8 cellular contexts compared by ENCODE assay signal in genomic region chr1:40161888-40162397, GRCh38. TPM values are rescaled to one million over a fixed set of nuclear protein-coding genes. Genes with fewer than 3 reads are reported as not detected.
A peak's percentile ranks its signal among the peaks of the same experiment; 100 is the strongest.
DNase-seq lines count a peak whose midpoint lies in the region; ATAC-seq, FAIRE-seq and TF ChIP-seq lines count a peak whose summit lies in the region.

No MANE protein-coding gene starts in this region.

- in situ Hi-C loops in GM13977 (cut with MboI; ENCODE audit: low pct_unique_long_range_greater_than_20kb, low sequenced_read_pairs, unreplicated experiment): no loop called here

- no peaks in the 10 kb centered on the region for H3K27me3 ChIP-seq in MG63
- no peaks in the 10 kb centered on the region for H3K27me3 ChIP-seq in pancreas

- FAIRE-seq in pancreas (lab: Jason Lieb, UNC): no peak

- intact Hi-C loops in pancreas (cut with DNase I): no loop called here

- peak overlapping the region; percentile 94 to 95 (median 95) for H3K27ac ChIP-seq in pancreas

- peaks cover 5% of the 10 kb centered on the region for H3K36me3 ChIP-seq in MG63
- no peaks in the 10 kb centered on the region for H3K36me3 ChIP-seq in pancreas

- DNase-seq in GM13977 (ENCODE audit: low spot score) (peak; percentile 27), MG63 (no peak), epidermal melanocyte (ENCODE audit: insufficient read length, low spot score) (peak; percentile 19), pancreas (peak in 1 of 6 donors; percentile 52), NCI-H2196 treated with DMSO at 0.1 percent for 48 hours (lab: John Stamatoyannopoulos, UW; ENCODE audit: unreplicated experiment) (no peak), dedifferentiated amniotic fluid mesenchymal stem cell (ENCODE audit: extremely low spot score) (no peak)

- ATAC-seq in pancreas: peak; percentile 59 to 79 (median 72)
- ATAC-seq in GM18502 (IDR thresholded peaks at IDR 0.05; ENCODE audit: poor library complexity, unreplicated experiment): no peak
- no peak for ATAC-seq in GM21737 (IDR thresholded peaks at IDR 0.05; ENCODE audit: unreplicated experiment)

- WGBS in pancreas, 2 donors: 0% methylated on average over 16 of the region's 16 CpGs

- TF ChIP-seq CTCF in GM13977 (IDR thresholded peaks at IDR 0.05; ENCODE audit: extremely low read depth, insufficient read depth, missing control alignments) (no peak), pancreas (IDR thresholded peaks at IDR 0.05) (no peak)

- H3K4me3 ChIP-seq in MG63 (peak overlapping the region; percentile 91), pancreas (peak overlapping the region; percentile 79 to 98 (median 82))

- H3K4me1 ChIP-seq in pancreas: peaks cover 21 to 26% (median 22%) of the 10 kb centered on the region in 3 donors

- no peaks in the 10 kb centered on the region for H3K9me3 ChIP-seq in MG63
- no peaks in the 10 kb centered on the region for H3K9me3 ChIP-seq in pancreas

RNA-seq across cellular contexts. Expression of gene RLF, which starts 0.8 kb away (rescaled TPM):
- total RNA-seq in MG63 (2014; rRNA removed; shearing (Covaris generic); ENCODE audit: low replicate concordance): 3.6 and 4.0 TPM in 2 replicates
- total RNA-seq in pancreas: 1 to 10 TPM; 4.1 to 8.5 (median 4.7) TPM
- polyA plus RNA-seq in pancreas: 1 to 10 TPM; 2.2 to 4.3 TPM

Comparison
In these comparisons a context has a peak if more than half of its experiments do, and no peak if none do; other contexts are left out.
1. DNase-seq: peak in GM13977 (single experiment) and epidermal melanocyte (single experiment); none in MG63 (single experiment), NCI-H2196 treated with DMSO at 0.1 percent for 48 hours (single experiment) and dedifferentiated amniotic fluid mesenchymal stem cell (single experiment).
2. ATAC-seq: peak in pancreas (4 of 4); none in GM18502 (single experiment) and GM21737 (single experiment).